Comparison of ENCODE assay signal across 22 cellular contexts in the genomic region with DNA sequence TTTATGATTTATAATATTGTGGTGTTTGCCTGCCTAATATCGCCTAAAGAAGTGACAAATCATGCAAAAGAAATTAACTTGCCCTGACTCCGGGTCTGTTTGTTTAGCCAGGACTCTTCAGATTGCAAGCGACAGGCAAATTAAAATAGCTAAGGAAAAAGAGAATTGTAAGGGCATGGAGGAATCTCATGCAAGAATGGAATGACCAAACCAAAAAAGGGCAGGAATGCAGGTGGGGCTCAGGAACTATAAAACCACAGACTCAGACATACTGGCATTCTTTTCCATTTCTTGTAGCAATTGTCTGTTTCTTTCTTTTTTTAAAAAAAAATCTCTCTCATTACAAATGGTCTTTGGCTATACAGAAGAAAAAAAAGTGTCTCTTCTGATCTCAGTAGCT.
"Had no signal": no experiment of that assay in that cellular context is flagged by ENCODE, and none has a peak within 500 bp of the region (broad histone marks: within the 10 kb centered on the region; RNA-seq: fewer than 3 reads in every experiment).

No MANE protein-coding gene starts in this region.

- H3K4me1 ChIP-seq: foreskin keratinocyte, spleen, testis, tibial nerve had no signal

- FAIRE-seq: endothelial cell of umbilical vein had no signal

- H3K4me3 ChIP-seq: coronary artery, hepatocyte, lung, spleen, testis, tibial nerve had no signal

- DNase-seq: effector CD4-positive, alpha-beta T cell; endodermal cell; erythroblast; head of caudate nucleus; left colon; left ventricle myocardium superior; natural killer cell; posterior cingulate gyrus; spleen; stimulated activated CD4-positive, alpha-beta T cell treated with anti-CD3 and anti-CD28 coated beads, Interleukin-15, amount 100 ng/mL, for 24 hours; stimulated activated CD4-positive, alpha-beta T cell treated with anti-CD3 and anti-CD28 coated beads, Interleukin-1b, Interleukin-23, amount 100 ng/mL, for 48 hours; stimulated activated CD4-positive, alpha-beta T cell treated with anti-CD3 and anti-CD28 coated beads, Interleukin-4, amount 100 ng/mL, for 4 hours; stimulated activated naive B cell treated with anti-CD40 and anti-IgM and Interleukin-4, amounts not matched to agents 10 μg/mL and 1 μg/mL and 100 μg/mL, for 72 hours; stimulated activated naive CD8-positive, alpha-beta T cell treated with anti-CD3 and anti-CD28 coated beads, Interleukin-15, amount 100 ng/mL, for 72 hours; testis had no signal

- H3K36me3 ChIP-seq: spleen, tibial nerve had no signal

- H3K4me2 ChIP-seq: hepatocyte had no signal

- H3K27me3 ChIP-seq: foreskin keratinocyte, hepatocyte, testis, tibial nerve had no signal

- H3K27ac ChIP-seq: coronary artery, foreskin keratinocyte, hepatocyte, spleen, testis, tibial nerve had no signal

- H2AFZ ChIP-seq: hepatocyte had no signal

- ATAC-seq: foreskin keratinocyte; left colon; left ventricle myocardium superior; natural killer cell; sciatic nerve; stimulated activated naive B cell treated with anti-CD40 and anti-IgM and Interleukin-4, amounts not matched to agents 10 μg/mL and 1 μg/mL and 100 μg/mL, for 72 hours; stimulated activated naive CD8-positive, alpha-beta T cell treated with anti-CD3 and anti-CD28 coated beads, Interleukin-15, amount 100 ng/mL, for 72 hours had no signal

- H3K79me2 ChIP-seq: hepatocyte had no signal

- H3K9me3 ChIP-seq: spleen, testis, tibial nerve had no signal
